Comparison of ENCODE assay signal across 1 cellular context in genomic region chr1:224496826-224497225, GRCh38.
TF ChIP-seq lines count a peak whose summit lies in the region.

No MANE protein-coding gene starts in this region.

TF ChIP-seq in H1, 55 proteins besides CTCF, POLR2A, EP300 and RAD21:
- TF ChIP-seq TEAD4 (IDR thresholded peaks at IDR 0.05; ENCODE audit: low read depth, low read length) (no peak), HDAC2 (IDR thresholded peaks at IDR 0.05; ENCODE audit: borderline replicate concordance in 1 of 2, low read depth in 2 of 2, low read length in 2 of 2) (peak in 1 of 2 experiments; percentile 78; a peak in 1 of 4 replicates), CHD2 (IDR thresholded peaks at IDR 0.05; ENCODE audit: low read length) (no peak), KDM1A (IDR thresholded peaks at IDR 0.05; ENCODE audit: borderline replicate concordance, low read length) (peak; percentile 95), HDAC6 (IDR thresholded peaks at IDR 0.05; ENCODE audit: low read depth, low read length) (no peak), CEBPB (IDR thresholded peaks at IDR 0.05; ENCODE audit: low read depth, low read length) (no peak), SP1 (IDR thresholded peaks at IDR 0.05; ENCODE audit: low read depth, low read length) (no peak), CHD7 (IDR thresholded peaks at IDR 0.05; ENCODE audit: insufficient replicate concordance, low read length) (no peak), TCF12 (IDR thresholded peaks at IDR 0.05; ENCODE audit: low read depth, low read length) (no peak), PHF8 (conservative IDR thresholded peaks at IDR 0.05; ENCODE audit: low read depth, low read length) (no peak)
